ENCODE assay signal across 9 cellular contexts in the genomic region with DNA sequence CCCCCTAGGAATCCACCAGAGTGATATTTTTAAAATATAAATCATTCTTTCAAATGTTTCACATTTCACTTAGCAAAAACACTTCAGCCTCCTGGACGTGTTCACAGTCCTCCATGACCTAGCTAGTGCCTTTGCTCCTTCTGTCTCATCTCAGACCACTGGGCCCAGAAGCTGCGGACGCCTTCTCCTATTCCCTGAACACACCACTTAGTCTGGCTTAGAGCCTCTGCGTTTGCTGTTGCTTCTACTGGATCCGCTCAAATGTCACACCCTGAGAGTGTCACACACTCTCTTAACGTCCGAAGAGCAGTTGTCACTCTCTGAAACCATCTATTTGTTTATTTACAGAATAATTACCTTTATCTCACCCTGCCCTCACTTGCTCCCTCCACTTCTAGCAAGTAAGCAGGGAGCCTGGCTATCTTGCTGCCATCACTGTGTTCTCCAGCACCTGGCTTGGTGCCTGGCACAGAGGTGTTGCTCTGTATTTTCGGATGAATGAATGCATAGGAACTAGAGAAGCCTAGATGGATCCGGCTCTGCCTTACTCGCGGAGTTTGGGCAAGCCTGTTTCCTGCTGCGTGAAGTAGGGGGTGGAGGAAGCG. TPM values are rescaled to one million over a fixed set of nuclear protein-coding genes. Genes with fewer than 3 reads are reported as not detected.
DNase-seq lines count a peak whose midpoint lies in the region; ATAC-seq and TF ChIP-seq lines count a peak whose summit lies in the region.
"Had no signal": no experiment of that assay in that cellular context is flagged by ENCODE, and none has a peak within 500 bp of the region (broad histone marks: within the 10 kb centered on the region; RNA-seq: fewer than 3 reads in every experiment).

No MANE protein-coding gene starts in this region.

- H3K27me3 ChIP-seq in iPS DF 6.9 (ENCODE audit: control insufficient read depth, insufficient read depth, low read length) (no peaks in the 10 kb centered on the region), spleen (replicated peaks in 1 of 7) (no peaks in the 10 kb centered on the region)

- no peaks in the 10 kb centered on the region for H3K36me3 ChIP-seq in iPS DF 6.9 (ENCODE audit: control insufficient read depth, insufficient read depth, low read length)
- peaks cover 0 to 8% (median 4%) of the 10 kb centered on the region in 6 donors for H3K36me3 ChIP-seq in spleen

- POLR2A ChIA-PET in activated CD8-positive, alpha-beta T cell treated with anti-CD3 and anti-CD28 coated beads for 36 hours (lab: Charles Lee), result interaction anchor here (0.8 to 15.2 kb wide), 8 partner anchors 9 to 74 kb away, joined by 3 to 606 read pairs (median 6); a partner anchor contains a TSS

- CTCF ChIA-PET in activated CD8-positive, alpha-beta T cell treated with anti-CD3 and anti-CD28 coated beads for 36 hours (lab: Charles Lee), result interaction anchor here (1.2 to 10.5 kb wide), 4 partner anchors 20 to 36 kb away, joined by 5 to 159 read pairs (median 8); a partner anchor contains a TSS

- peaks cover 29% of the 10 kb centered on the region for H3K4me1 Mint-ChIP-seq in activated CD8-positive, alpha-beta T cell treated with anti-CD3 and anti-CD28 coated beads for 36 hours (ENCODE audit: low read depth)

- H3K4me3 Mint-ChIP-seq in activated CD8-positive, alpha-beta T cell treated with anti-CD3 and anti-CD28 coated beads for 36 hours, result peak overlapping the region; percentile 88

- intact Hi-C loops in activated CD8-positive, alpha-beta T cell treated with anti-CD3 and anti-CD28 coated beads for 36 hours (cut with micrococcal nuclease), result no loop called here
- intact Hi-C loops in spleen (cut with DNase I; ENCODE audit: low total_unique reads), result no loop called here

- DNase-seq in DMS53 treated with DMSO at 0.1 percent for 48 hours (lab: John Stamatoyannopoulos, UW; ENCODE audit: unreplicated experiment), result peak; percentile 58
- no peak for DNase-seq in DMS53 (lab: John Stamatoyannopoulos, UW)
- no peak for DNase-seq in activated CD8-positive, alpha-beta T cell treated with anti-CD3 and anti-CD28 coated beads for 36 hours
- no peak for DNase-seq in iPS DF 6.9 (ENCODE audit: low read depth, low spot score)
- no peak for DNase-seq in spleen
- no peak for DNase-seq in activated CD8-positive, alpha-beta memory T cell treated with anti-CD3 and anti-CD28 coated beads, Interleukin-2, amount 50 U/mL, for 48 hours
- no peak for DNase-seq in ureter (ENCODE audit: low spot score)

- WGBS in iPS DF 6.9 (ENCODE audit: insufficient coverage, insufficient read length), result no CpG with 5 or more reads among the region's 13 CpGs
- 41 to 45% (median 42%) methylated on average over 13 of the region's 13 CpGs for WGBS in spleen, 5 donors

- H3K9me3 ChIP-seq in iPS DF 6.9 (ENCODE audit: control insufficient read depth, insufficient read depth, low read length), result no peaks in the 10 kb centered on the region
- no peaks in the 10 kb centered on the region for H3K9me3 ChIP-seq in spleen

- peak overlapping the region; percentile 97 for H3K27ac Mint-ChIP-seq in activated CD8-positive, alpha-beta T cell treated with anti-CD3 and anti-CD28 coated beads for 36 hours

- no peaks in the 10 kb centered on the region for H3K9me3 Mint-ChIP-seq in activated CD8-positive, alpha-beta T cell treated with anti-CD3 and anti-CD28 coated beads for 36 hours

- H3K4me3 ChIP-seq in iPS DF 6.9 (ENCODE audit: low read length), result peak overlapping the region; percentile 76; the same call in 1 of the 2 replicates
- peak overlapping the region; percentile 34 to 88 (median 54) for H3K4me3 ChIP-seq in spleen

- H3K27me3 Mint-ChIP-seq in activated CD8-positive, alpha-beta T cell treated with anti-CD3 and anti-CD28 coated beads for 36 hours, result no peaks in the 10 kb centered on the region

- no peak for TF ChIP-seq CTCF in activated CD8-positive, alpha-beta T cell treated with anti-CD3 and anti-CD28 coated beads for 36 hours (IDR thresholded peaks at IDR 0.05)
- no peak for TF ChIP-seq CTCF in spleen (IDR thresholded peaks at IDR 0.05 in 8 of 11, conservative IDR thresholded peaks at IDR 0.05 in 3 of 11)

- no peaks in the 10 kb centered on the region for H3K4me1 ChIP-seq in iPS DF 6.9 (ENCODE audit: control insufficient read depth, insufficient read depth, low read length)
- H3K4me1 ChIP-seq in spleen, result peaks cover 34 to 49% (median 43%) of the 10 kb centered on the region in 6 donors

- TF ChIP-seq POLR2A in spleen (IDR thresholded peaks at IDR 0.05), result no peak

- peaks cover 33% of the 10 kb centered on the region for H3K36me3 Mint-ChIP-seq in activated CD8-positive, alpha-beta T cell treated with anti-CD3 and anti-CD28 coated beads for 36 hours (ENCODE audit: low read depth)

- no peak for ATAC-seq in activated CD8-positive, alpha-beta T cell treated with anti-CD3 and anti-CD28 coated beads for 36 hours
- ATAC-seq in GM19324 (IDR thresholded peaks at IDR 0.05; ENCODE audit: low FRiP score, unreplicated experiment), result no peak

- H3K27ac ChIP-seq in iPS DF 6.9 (ENCODE audit: low read length) (no peak overlapping the region), spleen (peak overlapping the region; percentile 95 to 99 (median 98))

RNA-seq across cellular contexts. Expression of a gene that starts 1.2 kb away (rescaled TPM):
- total RNA-seq in activated CD8-positive, alpha-beta T cell treated with anti-CD3 and anti-CD28 coated beads for 36 hours, result 100 to 1,000 TPM; 133 to 137 TPM
- 100 to 1,000 TPM; 114 to 170 (median 149) TPM for total RNA-seq in spleen
- 10 to 100 TPM; 45.7 to 75.9 (median 55.3) TPM for polyA plus RNA-seq in spleen
- total RNA-seq in ureter, result 30.8 TPM

RNA-seq across cellular contexts. Expression of a gene that starts 15.9 kb away (rescaled TPM):
- total RNA-seq in activated CD8-positive, alpha-beta T cell treated with anti-CD3 and anti-CD28 coated beads for 36 hours, result 1 to 10 TPM; 7.9 TPM
- total RNA-seq in spleen (1 to 10 TPM in 3 of 7 donors, under 1 TPM in 4; 0.60 to 1.7 (median 0.94) TPM), ureter (1.3 TPM)
- polyA plus RNA-seq in spleen, result 1 to 10 TPM; 1.1 to 2.3 (median 1.3) TPM

RNA-seq across cellular contexts. Expression of a gene that starts 21.3 kb away (rescaled TPM):
- total RNA-seq in activated CD8-positive, alpha-beta T cell treated with anti-CD3 and anti-CD28 coated beads for 36 hours, result 10 to 100 TPM; 32.6 to 36.4 TPM
- 1 to 10 TPM in 6 of 7 donors, not detected in 1; 2.6 to 5.3 (median 4.7) TPM for total RNA-seq in spleen
- 1 to 10 TPM; 1.7 to 5.7 (median 3.9) TPM for polyA plus RNA-seq in spleen
- total RNA-seq in ureter, result 2.6 TPM

RNA-seq across cellular contexts. Expression of a gene that starts 24.8 kb away (rescaled TPM):
- not detected for total RNA-seq in activated CD8-positive, alpha-beta T cell treated with anti-CD3 and anti-CD28 coated beads for 36 hours
- not detected for total RNA-seq in spleen
- polyA plus RNA-seq in spleen, result not detected
- not detected for total RNA-seq in ureter
- total RNA-seq: HT1080 had no signal

RNA-seq across cellular contexts. Expression of a gene that starts 41.1 kb away (rescaled TPM):
- total RNA-seq in activated CD8-positive, alpha-beta T cell treated with anti-CD3 and anti-CD28 coated beads for 36 hours, result under 1 TPM; 0.29 to 0.43 TPM
- total RNA-seq in spleen (under 1 TPM in 5 of 7 donors, not detected in 2; 0.13 to 0.77 (median 0.19) TPM), ureter (not detected)
- polyA plus RNA-seq in spleen, result under 1 TPM in 2 of 3 donors, not detected in 1; 0.02 to 0.06 TPM
